21 cellular contexts compared by ENCODE assay signal in genomic region chr1:163162281-163162937, GRCh38. TPM values are rescaled to one million over a fixed set of nuclear protein-coding genes. Genes with fewer than 3 reads are reported as not detected.
A peak's percentile ranks its signal among the peaks of the same experiment; 100 is the strongest.
DNase-seq lines count a peak whose midpoint lies in the region; ATAC-seq and TF ChIP-seq lines count a peak whose summit lies in the region.
"Had no signal": no experiment of that assay in that cellular context is flagged by ENCODE, and none has a peak within 500 bp of the region (broad histone marks: within the 10 kb centered on the region; RNA-seq: fewer than 3 reads in every experiment).

No MANE protein-coding gene starts in this region.

- H3K23ac ChIP-seq in IMR-90 (ENCODE audit: low read depth, low read length): no peak overlapping the region

- peaks cover 23% of the 10 kb centered on the region for H3K4me1 Mint-ChIP-seq in mesothelial cell of epicardium
- H3K4me1 Mint-ChIP-seq in nephron progenitor cell: peaks cover 20% of the 10 kb centered on the region
- H3K4me1 Mint-ChIP-seq: activated CD8-positive, alpha-beta memory T cell treated with anti-CD3 and anti-CD28 coated beads, Interleukin-2, amount 10 ng/mL, durations not matched to agents 7 days and 5 days had no signal

- peak overlapping the region; percentile 73 for H2BK20ac ChIP-seq in IMR-90 (ENCODE audit: low read depth, low read length)

- H3K27ac ChIP-seq in ACC112 (ENCODE audit: low read depth, low read length) (no peak overlapping the region), IMR-90 (ENCODE audit: insufficient read depth, low read length) (peak overlapping the region; percentile 27; the same call in 1 of the 2 replicates)
- H3K27ac ChIP-seq: gastrocnemius medialis, HL-60, neutrophil had no signal

- H3K36me3 Mint-ChIP-seq in mesothelial cell of epicardium: peaks cover 43% of the 10 kb centered on the region
- peaks cover 10% of the 10 kb centered on the region for H3K36me3 Mint-ChIP-seq in nephron progenitor cell (ENCODE audit: low read depth)
- H3K36me3 Mint-ChIP-seq: activated CD8-positive, alpha-beta memory T cell treated with anti-CD3 and anti-CD28 coated beads, Interleukin-2, amount 10 ng/mL, durations not matched to agents 7 days and 5 days had no signal

- H2BK120ac ChIP-seq in IMR-90 (ENCODE audit: low read depth, low read length): peak overlapping the region; percentile 68; the same call in 1 of the 2 replicates

- H3K79me1 ChIP-seq in IMR-90 (ENCODE audit: low read depth in 1 of 2, low read length in 2 of 2): no peaks in the 10 kb centered on the region

- no peak for TF ChIP-seq RAD21 in IMR-90 (IDR thresholded peaks at IDR 0.05; ENCODE audit: low read length)

- H3K4me3 Mint-ChIP-seq in mesothelial cell of epicardium: no peak overlapping the region
- H3K4me3 Mint-ChIP-seq in nephron progenitor cell: no peak overlapping the region
- H3K4me3 Mint-ChIP-seq: activated CD8-positive, alpha-beta memory T cell treated with anti-CD3 and anti-CD28 coated beads, Interleukin-2, amount 10 ng/mL, durations not matched to agents 7 days and 5 days; activated naive CD8-positive, alpha-beta T cell treated with anti-CD3 and anti-CD28 coated beads, Interleukin-2, amount 50 U/mL, for 24 hours had no signal

- DNase-seq in IMR-90 (peak; percentile 70), astrocyte of the hippocampus (ENCODE audit: low read depth, low spot score) (peak; percentile 26), mesothelial cell of epicardium (ENCODE audit: low spot score in 2 of 2, unreplicated experiment in 2 of 2) (no peak), nephron progenitor cell (no peak), GM13976 (ENCODE audit: low spot score) (no peak), SW480 (ENCODE audit: low spot score) (no peak)
- DNase-seq: activated CD8-positive, alpha-beta memory T cell treated with anti-CD3 and anti-CD28 coated beads, Interleukin-2, amount 10 ng/mL, durations not matched to agents 7 days and 5 days; activated naive CD8-positive, alpha-beta T cell treated with anti-CD3 and anti-CD28 coated beads, Interleukin-2, amount 50 U/mL, for 24 hours; Caco-2; gastrocnemius medialis; NCI-H2029 treated with DMSO at 0.1 percent for 48 hours; NCI-H524; right cardiac atrium; SHP77; stimulated activated naive CD4-positive, alpha-beta T cell treated with Interleukin-2 at 50 U/mL for 16 hours; T-helper 2 cell; upper lobe of left lung had no signal

- no peak overlapping the region for H2AK9ac ChIP-seq in IMR-90 (replicated peaks; ENCODE audit: low read depth, low read length, poor library complexity)

- CTCF ChIA-PET in IMR-90 (lab: Yijun Ruan, JAX): interaction anchor here (0.6 to 2.7 kb wide), 7 partner anchors 8 to 75 kb away, joined by 3 to 7 read pairs (median 3); no protein-coding TSS in a partner anchor

- H3K27me3 ChIP-seq in ACC112 (ENCODE audit: insufficient read depth, low read length) (no peaks in the 10 kb centered on the region), IMR-90 (ENCODE audit: control insufficient read depth, insufficient read depth, low read length) (no peaks in the 10 kb centered on the region)
- H3K27me3 ChIP-seq: gastrocnemius medialis, neutrophil, upper lobe of left lung had no signal

- no peaks in the 10 kb centered on the region for H3K79me2 ChIP-seq in ACC112 (ENCODE audit: control insufficient read depth, insufficient read depth, low read length, unreplicated experiment)

- H3K56ac ChIP-seq in IMR-90 (ENCODE audit: extremely low read depth, insufficient read depth, low read length): no peak overlapping the region

- no peaks in the 10 kb centered on the region for H3K36me3 ChIP-seq in ACC112 (ENCODE audit: insufficient read depth, low read length)
- H3K36me3 ChIP-seq in IMR-90 (ENCODE audit: control insufficient read depth, insufficient read depth, low read length): no peaks in the 10 kb centered on the region
- H3K36me3 ChIP-seq: gastrocnemius medialis, neutrophil, upper lobe of left lung had no signal

- TF ChIP-seq CTCF in IMR-90 (conservative IDR thresholded peaks at IDR 0.05; ENCODE audit: low read depth, low read length): no peak
- no peak for TF ChIP-seq CTCF in mesothelial cell of epicardium (IDR thresholded peaks at IDR 0.05; ENCODE audit: unreplicated experiment)
- no peak for TF ChIP-seq CTCF in nephron progenitor cell (IDR thresholded peaks at IDR 0.05)
- no peak for TF ChIP-seq CTCF in GM13976 (IDR thresholded peaks at IDR 0.05; ENCODE audit: borderline replicate concordance, control extremely low read depth, extremely low read depth, insufficient read depth, missing control alignments)

- H2AK5ac ChIP-seq in IMR-90 (ENCODE audit: low read depth, low read length): peak overlapping the region; percentile 75

- H3K4me3 ChIP-seq in ACC112 (ENCODE audit: low read depth, low read length) (no peak overlapping the region), IMR-90 (ENCODE audit: insufficient read depth, low read depth, low read length) (no peak overlapping the region)
- H3K4me3 ChIP-seq: gastrocnemius medialis, upper lobe of left lung had no signal

- H3K4ac ChIP-seq in IMR-90 (ENCODE audit: low read depth, low read length): peak overlapping the region; percentile 56; the same call in 1 of the 2 replicates

- H3K27me3 Mint-ChIP-seq in mesothelial cell of epicardium (ENCODE audit: low read depth) (no peaks in the 10 kb centered on the region), nephron progenitor cell (ENCODE audit: low read depth, poor library complexity) (peaks cover 3% of the 10 kb centered on the region)
- H3K27me3 Mint-ChIP-seq: activated CD8-positive, alpha-beta memory T cell treated with anti-CD3 and anti-CD28 coated beads, Interleukin-2, amount 10 ng/mL, durations not matched to agents 7 days and 5 days; activated naive CD8-positive, alpha-beta T cell treated with anti-CD3 and anti-CD28 coated beads, Interleukin-2, amount 50 U/mL, for 24 hours had no signal

- H3K4me1 ChIP-seq in ACC112 (ENCODE audit: control insufficient read depth, insufficient read depth, low read length, unreplicated experiment) (peaks cover 47% of the 10 kb centered on the region), IMR-90 (ENCODE audit: control insufficient read depth, insufficient read depth, low read length) (peaks cover 10% of the 10 kb centered on the region)
- H3K4me1 ChIP-seq: Caco-2 had no signal

- H3K9ac ChIP-seq in IMR-90 (ENCODE audit: low read depth, low read length): no peak overlapping the region

- H2AFZ ChIP-seq in ACC112 (ENCODE audit: low read length, unreplicated experiment) (peak overlapping the region; percentile 55), IMR-90 (replicated peaks; ENCODE audit: low read length, poor library complexity) (no peak overlapping the region)

- H2BK15ac ChIP-seq in IMR-90 (ENCODE audit: low read depth, low read length): peak overlapping the region; percentile 62; the same call in 2 of the 3 replicates

- peak overlapping the region; percentile 31 for H3K27ac Mint-ChIP-seq in mesothelial cell of epicardium
- H3K27ac Mint-ChIP-seq in nephron progenitor cell: no peak overlapping the region
- H3K27ac Mint-ChIP-seq: activated CD8-positive, alpha-beta memory T cell treated with anti-CD3 and anti-CD28 coated beads, Interleukin-2, amount 10 ng/mL, durations not matched to agents 7 days and 5 days; activated naive CD8-positive, alpha-beta T cell treated with anti-CD3 and anti-CD28 coated beads, Interleukin-2, amount 50 U/mL, for 24 hours had no signal

- peak overlapping the region; percentile 59 for H2BK5ac ChIP-seq in IMR-90 (ENCODE audit: low read depth, low read length, poor library complexity, severe bottlenecking)

- peak overlapping the region; percentile 46 for H3K4me2 ChIP-seq in IMR-90 (ENCODE audit: low read depth, low read length)

- H3K9me3 ChIP-seq in IMR-90 (ENCODE audit: control insufficient read depth, insufficient read depth, low read length): no peaks in the 10 kb centered on the region
- H3K9me3 ChIP-seq: Caco-2, gastrocnemius medialis, neutrophil, upper lobe of left lung had no signal

- no peaks in the 10 kb centered on the region for H4K20me1 ChIP-seq in IMR-90 (ENCODE audit: insufficient read depth, low read length)

- whole genome bisulfite sequencing in IMR-90 (ENCODE audit: extremely low coverage in 2 of 2, insufficient read length in 1 of 2), 2 experiments: no CpG with 5 or more reads among the region's 6 CpGs

- H3K9me3 Mint-ChIP-seq in mesothelial cell of epicardium (peaks cover 14% of the 10 kb centered on the region), nephron progenitor cell (peaks cover 16% of the 10 kb centered on the region)

- H4K8ac ChIP-seq in IMR-90 (ENCODE audit: low read depth in 2 of 2, low read length in 2 of 2): peak overlapping the region; percentile 44 to 51; a peak in 3 of 4 replicates

- H3K18ac ChIP-seq in IMR-90 (ENCODE audit: low read depth, low read length): peak overlapping the region; percentile 51; the same call in 1 of the 2 replicates

- in situ Hi-C loops in IMR-90 (cut with MboI; ENCODE audit: low sequenced_read_pairs): no loop called here
- in situ Hi-C loops in GM13976 (cut with MboI; ENCODE audit: low sequenced_read_pairs, unreplicated experiment): no loop called here

- TF ChIP-seq POLR2A in IMR-90 (IDR thresholded peaks at IDR 0.05; ENCODE audit: low read depth, low read length): no peak

- peak overlapping the region; percentile 41; the same call in 1 of the 2 replicates for H3K14ac ChIP-seq in IMR-90 (replicated peaks; ENCODE audit: low read depth, low read length)

- no peak overlapping the region for H4K91ac ChIP-seq in IMR-90 (ENCODE audit: insufficient read depth, low read depth, low read length)

- dilution Hi-C loops in IMR-90 (cut with HindIII; ENCODE audit: low sequenced_read_pairs, unreplicated experiment): no loop called here

- H3K9me1 ChIP-seq in IMR-90 (ENCODE audit: insufficient read depth, low read length): 0 out of 2 replicates have a peak, but pooled peaks cover 2% of the 10 kb centered on the region

- ATAC-seq in IMR-90 (ENCODE audit: low read depth): peak; percentile 68
- no peak for ATAC-seq in HG02852 (IDR thresholded peaks at IDR 0.05; ENCODE audit: unreplicated experiment)
- ATAC-seq: activated CD8-positive, alpha-beta memory T cell treated with anti-CD3 and anti-CD28 coated beads, Interleukin-2, amount 10 ng/mL, durations not matched to agents 7 days and 5 days; activated naive CD8-positive, alpha-beta T cell treated with anti-CD3 and anti-CD28 coated beads, Interleukin-2, amount 50 U/mL, for 24 hours; gastrocnemius medialis; right cardiac atrium had no signal

- BruUV-seq in IMR-90 (replicated peaks; lab: Mats Ljungman, UMichigan): no TSS peak

- intact Hi-C loops in IMR-90 (cut with micrococcal nuclease): no loop called here

- H4K5ac ChIP-seq in IMR-90 (ENCODE audit: low read depth, low read length): peak overlapping the region; percentile 38; the same call in 1 of the 2 replicates

- POLR2A ChIA-PET in IMR-90 (lab: Charles Lee; ENCODE audit: unreplicated experiment): interaction anchor here (0.6 kb wide), 1 partner anchor 94 kb away, joined by 18 read pairs; no protein-coding TSS in a partner anchor

RNA-seq across cellular contexts. Expression of gene RGS5, which starts 40.3 kb away (rescaled TPM):
- 14.2 and 40.0 TPM in 2 replicates for total RNA-seq in IMR-90 (2012; rRNA removed)
- 21.4 and 23.7 TPM in 2 replicates for polyA plus RNA-seq in IMR-90 (2012; rRNA removed)
- 8.3 and 11.3 TPM in 2 replicates for polyA plus RNA-seq in IMR-90 (2012; cell fraction: cytosol; rRNA removed)
- 1.8 and 9.9 TPM in 2 replicates for polyA plus RNA-seq in IMR-90 (2012; cell fraction: nucleus; rRNA removed; ENCODE audit: low replicate concordance)
- total RNA-seq in mesothelial cell of epicardium: 209 to 263 TPM (median 218 TPM) in 3 replicates

Comparison
In these comparisons a context has a peak if more than half of its experiments do, and no peak if none do; other contexts are left out.
1. DNase-seq: peak in IMR-90 (single experiment) and astrocyte of the hippocampus (single experiment); none in mesothelial cell of epicardium (0 of 2), nephron progenitor cell (single experiment), GM13976 (single experiment) and SW480 (single experiment).